Comparison of ENCODE assay signal across 14 cellular contexts in the genomic region with DNA sequence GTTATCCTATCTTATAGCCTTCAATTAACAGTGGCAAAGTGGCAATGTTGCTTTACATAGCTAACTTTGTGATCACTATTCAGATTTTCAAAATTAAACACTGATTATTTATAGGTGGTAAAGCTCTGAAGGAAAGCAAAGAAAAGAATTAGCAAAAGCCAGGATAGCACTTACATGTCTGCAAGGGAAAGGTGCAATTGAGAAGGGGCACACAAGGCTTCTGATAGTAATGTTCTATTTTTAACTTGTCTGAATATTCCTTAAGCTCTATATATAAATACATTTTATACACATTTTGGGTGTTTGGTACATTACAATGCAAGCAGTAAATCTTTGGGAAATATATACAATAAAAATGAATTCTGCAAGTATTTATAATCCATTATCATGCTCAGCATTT. TPM values are rescaled to one million over a fixed set of nuclear protein-coding genes. Genes with fewer than 3 reads are reported as not detected.
A peak's percentile ranks its signal among the peaks of the same experiment; 100 is the strongest.
DNase-seq lines count a peak whose midpoint lies in the region; ATAC-seq lines count a peak whose summit lies in the region.
"Had no signal": no experiment of that assay in that cellular context is flagged by ENCODE, and none has a peak within 500 bp of the region (broad histone marks: within the 10 kb centered on the region; RNA-seq: fewer than 3 reads in every experiment).

No MANE protein-coding gene starts in this region.

- no peak for DNase-seq in activated naive CD4-positive, alpha-beta T cell treated with anti-CD3 and anti-CD28 coated beads, Interleukin-2, amount 50 U/mL, for 16 hours
- DNase-seq in left ventricle myocardium superior (no peak), cardiac septum (ENCODE audit: low spot score) (no peak)
- DNase-seq: CD4-positive, alpha-beta memory T cell; DMS153; DMS79 treated with DMSO at 0.1 percent for 48 hours; EL; GM23248; H7 had no signal

- ATAC-seq in left ventricle myocardium superior (peak; percentile 55), HG02852 (IDR thresholded peaks at IDR 0.05; ENCODE audit: unreplicated experiment) (no peak), HG02970 (IDR thresholded peaks at IDR 0.05; ENCODE audit: low FRiP score, unreplicated experiment) (no peak)
- ATAC-seq in activated T-helper 17 cell treated with anti-CD3 and anti-CD28 coated beads, Interleukin-2, amount 50 U/mL, for 72 hours (replicated peaks) = no peak

- no peaks in the 10 kb centered on the region for H3K27me3 Mint-ChIP-seq in activated naive CD4-positive, alpha-beta T cell treated with anti-CD3 and anti-CD28 coated beads, Interleukin-2, amount 50 U/mL, for 24 hours
- H3K27me3 Mint-ChIP-seq in activated T-helper 17 cell treated with anti-CD3 and anti-CD28 coated beads, Interleukin-2, amount 50 U/mL, for 72 hours = no peaks in the 10 kb centered on the region
- H3K27me3 Mint-ChIP-seq: B cell; CD4-positive, alpha-beta memory T cell had no signal

- peaks cover 39% of the 10 kb centered on the region for H3K36me3 Mint-ChIP-seq in activated naive CD4-positive, alpha-beta T cell treated with anti-CD3 and anti-CD28 coated beads, Interleukin-2, amount 50 U/mL, for 24 hours
- peaks cover 94% of the 10 kb centered on the region for H3K36me3 Mint-ChIP-seq in activated T-helper 17 cell treated with anti-CD3 and anti-CD28 coated beads, Interleukin-2, amount 50 U/mL, for 72 hours (ENCODE audit: low read depth)

- no peaks in the 10 kb centered on the region for H3K9me3 Mint-ChIP-seq in activated naive CD4-positive, alpha-beta T cell treated with anti-CD3 and anti-CD28 coated beads, Interleukin-2, amount 50 U/mL, for 24 hours
- H3K9me3 Mint-ChIP-seq in activated T-helper 17 cell treated with anti-CD3 and anti-CD28 coated beads, Interleukin-2, amount 50 U/mL, for 72 hours = peaks cover 3% of the 10 kb centered on the region

- intact Hi-C loops in left ventricle myocardium superior (cut with micrococcal nuclease) = no loop called here
- intact Hi-C loops in cardiac septum (cut with DNase I) = no loop called here

- peaks cover 82% of the 10 kb centered on the region for H3K4me1 Mint-ChIP-seq in activated naive CD4-positive, alpha-beta T cell treated with anti-CD3 and anti-CD28 coated beads, Interleukin-2, amount 50 U/mL, for 24 hours
- peaks cover 39% of the 10 kb centered on the region for H3K4me1 Mint-ChIP-seq in activated T-helper 17 cell treated with anti-CD3 and anti-CD28 coated beads, Interleukin-2, amount 50 U/mL, for 72 hours

- peak overlapping the region; percentile 28 for H3K4me3 Mint-ChIP-seq in activated naive CD4-positive, alpha-beta T cell treated with anti-CD3 and anti-CD28 coated beads, Interleukin-2, amount 50 U/mL, for 24 hours
- H3K4me3 Mint-ChIP-seq in activated T-helper 17 cell treated with anti-CD3 and anti-CD28 coated beads, Interleukin-2, amount 50 U/mL, for 72 hours = no peak overlapping the region
- H3K4me3 Mint-ChIP-seq: B cell had no signal

- H3K27ac Mint-ChIP-seq in activated naive CD4-positive, alpha-beta T cell treated with anti-CD3 and anti-CD28 coated beads, Interleukin-2, amount 50 U/mL, for 24 hours = peak overlapping the region; percentile 52
- peak overlapping the region; percentile 42 for H3K27ac Mint-ChIP-seq in activated T-helper 17 cell treated with anti-CD3 and anti-CD28 coated beads, Interleukin-2, amount 50 U/mL, for 72 hours
- H3K27ac Mint-ChIP-seq: B cell had no signal

RNA-seq across cellular contexts. Expression of gene NAP1L1, which starts 10.9 kb away (rescaled TPM):
- total RNA-seq in left ventricle myocardium superior = 316 TPM
- 348 TPM for total RNA-seq in cardiac septum
- total RNA-seq in activated T-helper 17 cell treated with anti-CD3 and anti-CD28 coated beads, Interleukin-2, amount 50 U/mL, for 72 hours = 100 to 1,000 TPM; 715 to 937 TPM

RNA-seq across cellular contexts. Expression of gene PHLDA1, which starts 42.0 kb away (rescaled TPM):
- total RNA-seq in left ventricle myocardium superior = 2.5 TPM
- total RNA-seq in cardiac septum = 99.4 TPM
- 10 to 100 TPM; 23.3 to 51.9 TPM for total RNA-seq in activated T-helper 17 cell treated with anti-CD3 and anti-CD28 coated beads, Interleukin-2, amount 50 U/mL, for 72 hours
